19 cellular contexts compared by ENCODE assay signal in the genomic region with DNA sequence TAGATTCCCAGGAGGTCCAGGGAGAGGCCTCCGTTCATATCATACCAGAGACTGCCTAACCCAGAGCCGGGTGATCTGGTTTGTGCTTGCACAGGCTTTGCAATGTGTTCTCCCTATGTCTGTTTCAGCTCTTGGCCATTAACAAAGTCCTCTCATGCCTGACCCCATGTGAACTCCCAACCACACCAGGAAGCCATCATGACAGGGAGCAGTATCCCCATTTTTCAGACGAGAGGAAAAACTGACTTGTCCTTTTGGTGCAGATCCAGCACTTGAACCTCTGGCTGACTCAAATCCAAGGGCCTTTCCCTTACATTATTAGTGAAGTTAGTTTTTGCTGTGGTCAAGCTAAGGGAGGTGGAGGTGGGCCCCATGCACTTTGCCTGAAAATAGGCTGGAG.
"Had no signal": no experiment of that assay in that cellular context is flagged by ENCODE, and none has a peak within 500 bp of the region (broad histone marks: within the 10 kb centered on the region; RNA-seq: fewer than 3 reads in every experiment).

No MANE protein-coding gene starts in this region.

- H3K27me3 ChIP-seq: right atrium auricular region, tibial nerve, uterus had no signal

- H3K9me3 Mint-ChIP-seq: activated B cell treated with CpG ODN at 0.5 μM for 24 hours had no signal

- H3K27ac Mint-ChIP-seq: activated B cell treated with CpG ODN at 0.5 μM for 24 hours; activated T-helper 17 cell treated with anti-CD3 and anti-CD28 coated beads, Interleukin-2, amount 50 U/mL, for 72 hours; nephron had no signal

- H3K4me3 Mint-ChIP-seq: activated B cell treated with CpG ODN at 0.5 μM for 24 hours; activated T-helper 17 cell treated with anti-CD3 and anti-CD28 coated beads, Interleukin-2, amount 50 U/mL, for 72 hours; nephron; stimulated activated naive B cell treated with anti-CD40 and anti-IgM and Interleukin-4, amounts not matched to agents 10 μg/mL and 1 μg/mL and 100 μg/mL, for 72 hours had no signal

- H3K27me3 Mint-ChIP-seq: activated B cell treated with CpG ODN at 0.5 μM for 24 hours; activated T-helper 17 cell treated with anti-CD3 and anti-CD28 coated beads, Interleukin-2, amount 50 U/mL, for 72 hours; stimulated activated naive B cell treated with anti-CD40 and anti-IgM and Interleukin-4, amounts not matched to agents 10 μg/mL and 1 μg/mL and 100 μg/mL, for 72 hours had no signal

- H3K4me3 ChIP-seq: coronary artery, right atrium auricular region, tibial nerve, uterus had no signal

- H3K36me3 ChIP-seq: uterus had no signal

- DNase-seq: activated B cell treated with CpG ODN at 0.5 μM for 24 hours; activated CD4-positive, alpha-beta T cell treated with anti-CD3 and anti-CD28 coated beads, Interleukin-2, amount 50 U/mL, for 1 hour; activated CD8-positive, alpha-beta memory T cell treated with anti-CD3 and anti-CD28 coated beads for 24 hours; activated naive CD4-positive, alpha-beta T cell treated with Interleukin-2 at 50 U/mL for 16 hours; caudate nucleus; effector CD8-positive, alpha-beta T cell; kidney; left ventricle myocardium superior; mesendoderm; occipital lobe; stimulated activated CD4-positive, alpha-beta T cell treated with anti-CD3 and anti-CD28 coated beads, Interleukin-2, amount 100 ng/mL, for 48 hours; stimulated activated naive B cell treated with anti-CD40 and anti-IgM and Interleukin-4, amounts not matched to agents 10 μg/mL and 1 μg/mL and 100 μg/mL, for 72 hours; T-helper 2 cell; uterus had no signal

- H3K4me1 Mint-ChIP-seq: activated B cell treated with CpG ODN at 0.5 μM for 24 hours; activated T-helper 17 cell treated with anti-CD3 and anti-CD28 coated beads, Interleukin-2, amount 50 U/mL, for 72 hours; nephron had no signal

- H3K9me3 ChIP-seq: right atrium auricular region, tibial nerve, uterus had no signal

- H3K4me1 ChIP-seq: right atrium auricular region, tibial nerve, uterus had no signal

- ATAC-seq: activated T-helper 17 cell treated with anti-CD3 and anti-CD28 coated beads, Interleukin-2, amount 50 U/mL, for 72 hours; left ventricle myocardium superior; stimulated activated naive B cell treated with anti-CD40 and anti-IgM and Interleukin-4, amounts not matched to agents 10 μg/mL and 1 μg/mL and 100 μg/mL, for 72 hours had no signal

- H3K27ac ChIP-seq: coronary artery, right atrium auricular region, tibial nerve, uterus had no signal
